ENCODE assay signal across 31 cellular contexts in the genomic region with DNA sequence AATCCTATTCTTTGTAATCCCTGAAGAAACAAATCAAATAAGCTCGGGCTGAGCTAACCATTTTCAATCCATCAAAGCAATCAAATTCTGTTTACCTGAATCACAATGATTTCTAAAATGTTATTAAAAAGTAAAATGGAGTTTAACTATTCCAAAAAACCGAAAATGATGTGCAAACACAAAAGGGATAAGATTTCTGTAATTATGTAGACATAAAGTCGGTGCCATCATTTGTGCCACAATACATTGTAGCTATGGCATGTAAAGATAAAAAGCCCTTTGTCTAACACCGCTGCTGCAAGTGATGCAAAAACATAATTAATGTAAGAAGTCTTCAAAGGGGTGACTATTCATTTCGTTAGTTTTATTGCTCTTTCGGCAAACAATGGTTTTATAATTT.
"Had no signal": no experiment of that assay in that cellular context is flagged by ENCODE, and none has a peak within 500 bp of the region (broad histone marks: within the 10 kb centered on the region; RNA-seq: fewer than 3 reads in every experiment).

No MANE protein-coding gene starts in this region.

- H3K79me2 ChIP-seq: hepatocyte had no signal

- H3K36me3 ChIP-seq: brain microvascular endothelial cell, esophagus muscularis mucosa, gastrocnemius medialis, heart right ventricle, WERI-Rb-1 had no signal

- H3K4me1 ChIP-seq: esophagus muscularis mucosa, gastrocnemius medialis, heart right ventricle had no signal

- H3K27me3 ChIP-seq: brain microvascular endothelial cell, foreskin keratinocyte had no signal

- H3K9me3 ChIP-seq: gastrocnemius medialis had no signal

- ATAC-seq: activated CD4-positive, CD25-positive, alpha-beta regulatory T cell treated with anti-CD3 and anti-CD28 coated beads, Interleukin-2, amount 50 U/mL, for 24 hours; activated CD8-positive, alpha-beta T cell treated with anti-CD3 and anti-CD28 coated beads for 36 hours; activated T-cell treated with anti-CD3 and anti-CD28 coated beads, Interleukin-2, amount 50 U/mL, for 4 hours; activated T-helper 17 cell treated with anti-CD3 and anti-CD28 coated beads, Interleukin-2, amount 50 U/mL, for 72 hours; foreskin keratinocyte; gastrocnemius medialis; heart right ventricle had no signal

- DNase-seq: activated B cell treated with CpG ODN at 0.5 μM for 24 hours; activated CD4-positive, alpha-beta T cell treated with anti-CD3 and anti-CD28 coated beads for 48 hours; activated CD4-positive, alpha-beta T cell treated with anti-CD3 and anti-CD28 coated beads, Interleukin-2, amount 50 U/mL, for 1 hour; activated CD4-positive, alpha-beta T cell treated with anti-CD3 and anti-CD28 coated beads, Interleukin-2, amount 50 U/mL, for 48 hours; activated CD8-positive, alpha-beta memory T cell treated with anti-CD3 and anti-CD28 coated beads for 24 hours; activated CD8-positive, alpha-beta T cell treated with anti-CD3 and anti-CD28 coated beads for 36 hours; activated effector memory CD4-positive, alpha-beta T cell treated with Interleukin-2 at 50 U/mL for 16 hours; activated gamma-delta T cell treated with Interleukin-2 at 50 U/mL for 16 hours; activated naive CD4-positive, alpha-beta T cell treated with anti-CD3 and anti-CD28 coated beads, Interleukin-2, amount 50 U/mL, for 16 hours; activated naive CD4-positive, alpha-beta T cell treated with Interleukin-2 at 50 U/mL for 16 hours; activated T-cell treated with anti-CD3 and anti-CD28 coated beads, Interleukin-2, amount 50 U/mL, for 4 hours; amniotic stem cell; anterior cingulate cortex; brain microvascular endothelial cell; dorsolateral prefrontal cortex; effector memory CD4-positive, alpha-beta T cell; erythroblast; foreskin keratinocyte; gastrocnemius medialis; heart right ventricle; T1000; WERI-Rb-1 had no signal

- H3K27ac Mint-ChIP-seq: activated B cell treated with CpG ODN at 0.5 μM for 24 hours; activated CD8-positive, alpha-beta T cell treated with anti-CD3 and anti-CD28 coated beads for 36 hours; activated naive CD8-positive, alpha-beta T cell; activated T-helper 17 cell treated with anti-CD3 and anti-CD28 coated beads, Interleukin-2, amount 50 U/mL, for 72 hours; dendritic cell treated with granulocyte-macrophage colony-stimulating factor and Interleukin-4, amounts not matched to agents 40 ng/mL and 50 ng/mL, for 4 days; T-helper 2 cell treated with Interferon-gamma antibody and Interleukin-4, amounts not matched to agents 5 μg/mL and 100 μg/mL, for 36 hours had no signal

- H3K4me3 Mint-ChIP-seq: activated B cell treated with CpG ODN at 0.5 μM for 24 hours; activated CD8-positive, alpha-beta T cell treated with anti-CD3 and anti-CD28 coated beads for 36 hours; activated naive CD8-positive, alpha-beta T cell; activated T-cell treated with anti-CD3 and anti-CD28 coated beads, Interleukin-2, amount 50 U/mL, for 4 hours; activated T-helper 17 cell treated with anti-CD3 and anti-CD28 coated beads, Interleukin-2, amount 50 U/mL, for 72 hours; central memory CD8-positive, alpha-beta T cell; dendritic cell treated with granulocyte-macrophage colony-stimulating factor and Interleukin-4, amounts not matched to agents 40 ng/mL and 50 ng/mL, for 4 days; T-helper 2 cell treated with Interferon-gamma antibody and Interleukin-4, amounts not matched to agents 5 μg/mL and 100 μg/mL, for 36 hours had no signal

- H3K4me1 Mint-ChIP-seq: activated B cell treated with CpG ODN at 0.5 μM for 24 hours; activated T-helper 17 cell treated with anti-CD3 and anti-CD28 coated beads, Interleukin-2, amount 50 U/mL, for 72 hours; central memory CD8-positive, alpha-beta T cell had no signal

- H3K4me3 ChIP-seq: coronary artery, dorsolateral prefrontal cortex, esophagus muscularis mucosa, gastrocnemius medialis, heart right ventricle, hepatocyte had no signal

- H2AFZ ChIP-seq: hepatocyte had no signal

- H3K27ac ChIP-seq: brain microvascular endothelial cell, coronary artery, dorsolateral prefrontal cortex, esophagus muscularis mucosa, foreskin keratinocyte, gastrocnemius medialis, heart right ventricle, hepatocyte, WERI-Rb-1 had no signal

- H3K9me3 Mint-ChIP-seq: activated B cell treated with CpG ODN at 0.5 μM for 24 hours; activated CD8-positive, alpha-beta T cell treated with anti-CD3 and anti-CD28 coated beads for 36 hours; activated T-cell treated with anti-CD3 and anti-CD28 coated beads, Interleukin-2, amount 50 U/mL, for 4 hours; activated T-helper 17 cell treated with anti-CD3 and anti-CD28 coated beads, Interleukin-2, amount 50 U/mL, for 72 hours; central memory CD8-positive, alpha-beta T cell; dendritic cell treated with granulocyte-macrophage colony-stimulating factor and Interleukin-4, amounts not matched to agents 40 ng/mL and 50 ng/mL, for 4 days; T-helper 2 cell treated with Interferon-gamma antibody and Interleukin-4, amounts not matched to agents 5 μg/mL and 100 μg/mL, for 36 hours had no signal

- H3K36me3 Mint-ChIP-seq: activated naive CD8-positive, alpha-beta T cell had no signal

- H3K4me2 ChIP-seq: hepatocyte had no signal
